8 cellular contexts compared by ENCODE assay signal in the genomic region with DNA sequence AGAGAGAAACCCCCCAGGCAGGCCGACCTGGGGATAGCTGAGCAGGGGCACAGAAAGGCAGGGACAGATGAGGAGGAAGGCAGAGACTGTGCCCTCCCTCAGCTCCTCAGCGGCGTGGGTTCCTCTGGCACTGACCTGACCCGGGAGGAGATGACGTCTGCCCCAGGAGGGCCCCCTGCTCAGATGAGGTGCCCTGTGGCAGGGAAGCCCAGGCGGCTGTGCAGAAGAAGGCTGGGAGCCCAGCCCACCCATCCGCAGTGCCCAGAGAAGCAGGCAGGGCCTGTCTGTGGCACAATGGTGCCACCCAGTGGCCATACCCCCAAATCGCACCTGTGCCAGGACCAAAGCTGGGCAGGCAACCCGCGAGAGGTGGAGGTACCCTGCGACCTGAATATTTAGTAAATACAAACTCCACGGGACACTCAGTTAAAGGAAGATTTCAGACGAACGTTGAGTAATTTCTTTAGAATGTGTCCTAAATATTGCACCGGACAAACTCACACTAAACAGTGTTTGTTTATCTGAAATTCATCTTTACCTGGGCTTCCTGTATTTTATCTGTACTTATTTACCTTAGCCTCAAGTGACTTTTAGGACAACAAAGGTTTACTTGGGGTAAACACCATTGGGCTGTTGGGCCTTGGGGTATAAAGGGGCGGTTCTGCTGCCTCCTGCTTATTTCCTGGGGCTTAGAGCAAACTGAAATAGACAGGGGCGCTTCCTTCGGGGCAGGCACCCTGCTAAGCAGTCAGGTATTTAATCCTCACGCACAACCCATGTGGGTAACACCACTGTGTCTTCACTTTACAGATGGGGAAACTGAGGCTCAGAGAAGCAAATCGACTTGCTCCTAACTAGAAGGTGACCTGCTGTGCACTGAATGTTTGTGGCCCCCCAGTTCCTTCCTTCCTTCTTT. TPM values are rescaled to one million over a fixed set of nuclear protein-coding genes. Genes with fewer than 3 reads are reported as not detected.
DNase-seq lines count a peak whose midpoint lies in the region; ATAC-seq and TF ChIP-seq lines count a peak whose summit lies in the region.

No MANE protein-coding gene starts in this region.

- H3K9ac ChIP-seq in KMS-11 (no peak overlapping the region), mesenchymal stem cell (ENCODE audit: low read length) (no peak overlapping the region)

- H2BK120ac ChIP-seq in mesenchymal stem cell (ENCODE audit: low read depth, low read length) = no peak overlapping the region

- H3K4me2 ChIP-seq in KMS-11 = no peak overlapping the region
- no peak overlapping the region for H3K4me2 ChIP-seq in mesenchymal stem cell (ENCODE audit: low read length, poor library complexity, severe bottlenecking)

- H2BK12ac ChIP-seq in mesenchymal stem cell (ENCODE audit: low read length in 2 of 2) = no peak overlapping the region

- TF ChIP-seq POLR2A in breast epithelium (IDR thresholded peaks at IDR 0.05) = no peak

- no peaks in the 10 kb centered on the region for H3K79me2 ChIP-seq in KMS-11 (ENCODE audit: insufficient read depth, low read depth)

- H4K20me1 ChIP-seq in KMS-11 (ENCODE audit: insufficient read depth) = no peaks in the 10 kb centered on the region

- H4K91ac ChIP-seq in mesenchymal stem cell (ENCODE audit: low read length) = no peak overlapping the region

- H3K23ac ChIP-seq in mesenchymal stem cell (ENCODE audit: low read length in 2 of 2) = no peak overlapping the region

- DNase-seq in Daoy (ENCODE audit: low read depth) = peak; percentile 80
- peak; percentile 70 for DNase-seq in UCSD-AML1 (lab: John Stamatoyannopoulos, UW; ENCODE audit: unreplicated experiment)
- peak; percentile 33 to 75 for DNase-seq in breast epithelium (ENCODE audit: low spot score in 2 of 2)
- peak; percentile 0 for DNase-seq in kidney epithelial cell (ENCODE audit: low read depth)
- DNase-seq in stimulated activated CD4-positive, alpha-beta T cell treated with anti-CD3 and anti-CD28 coated beads, Interleukin-2, amount 100 ng/mL, for 4 hours (ENCODE audit: low read depth) = peak; percentile 20
- DNase-seq in mesenchymal stem cell = no peak

- H3K27me3 ChIP-seq in KMS-11 (ENCODE audit: insufficient read depth, low read depth) (no peaks in the 10 kb centered on the region), breast epithelium (peaks cover 0 to 39% of the 10 kb centered on the region in 2 donors), kidney epithelial cell (ENCODE audit: control insufficient read depth, insufficient read depth, low read length) (peaks cover 9% of the 10 kb centered on the region), mesenchymal stem cell (ENCODE audit: control insufficient read depth in 1 of 2, insufficient read depth in 1 of 2, low read length in 2 of 2) (peaks cover 0 to 43% of the 10 kb centered on the region in 2 experiments)

- no peak overlapping the region for H4K8ac ChIP-seq in mesenchymal stem cell (ENCODE audit: low read length)

- no peak overlapping the region for H2BK5ac ChIP-seq in mesenchymal stem cell (ENCODE audit: low read depth, low read length, poor library complexity, severe bottlenecking)

- H3K4ac ChIP-seq in mesenchymal stem cell (ENCODE audit: low read depth in 1 of 2, low read length in 2 of 2) = no peak overlapping the region

- ATAC-seq in GM21529 (IDR thresholded peaks at IDR 0.05; ENCODE audit: unreplicated experiment) = peak; percentile 87

- H3K4me1 ChIP-seq in KMS-11 (ENCODE audit: low read depth, poor library complexity, severe bottlenecking) = no peaks in the 10 kb centered on the region
- no peaks in the 10 kb centered on the region for H3K4me1 ChIP-seq in breast epithelium
- no peaks in the 10 kb centered on the region for H3K4me1 ChIP-seq in mesenchymal stem cell (ENCODE audit: control insufficient read depth, insufficient read depth, low read depth, low read length)

- H2AFZ ChIP-seq in KMS-11 (ENCODE audit: low read depth) (no peak overlapping the region), mesenchymal stem cell (ENCODE audit: low read depth, low read length) (no peak overlapping the region)

- no peak overlapping the region for H3K18ac ChIP-seq in mesenchymal stem cell (ENCODE audit: low read depth in 1 of 2, low read length in 2 of 2)

- TF ChIP-seq CTCF in KMS-11 (conservative IDR thresholded peaks at IDR 0.05; ENCODE audit: low read depth, low read length) = peak; percentile 72
- peak in 2 of 3 donors; percentile 75 to 78 for TF ChIP-seq CTCF in breast epithelium (IDR thresholded peaks at IDR 0.05)
- peak; percentile 90 for TF ChIP-seq CTCF in kidney epithelial cell (IDR thresholded peaks at IDR 0.05; ENCODE audit: insufficient read depth, low read length, poor library complexity, severe bottlenecking)

- H3K79me1 ChIP-seq in mesenchymal stem cell (replicated peaks; ENCODE audit: low read length, poor library complexity, severe bottlenecking) = no peaks in the 10 kb centered on the region

- no peaks in the 10 kb centered on the region for H3K36me3 ChIP-seq in KMS-11 (ENCODE audit: insufficient read depth)
- no peaks in the 10 kb centered on the region for H3K36me3 ChIP-seq in breast epithelium
- H3K36me3 ChIP-seq in kidney epithelial cell (ENCODE audit: control insufficient read depth, insufficient read depth, low read length) = no peaks in the 10 kb centered on the region
- no peaks in the 10 kb centered on the region for H3K36me3 ChIP-seq in mesenchymal stem cell (ENCODE audit: control insufficient read depth in 1 of 2, insufficient read depth in 2 of 2, low read depth in 1 of 2, low read length in 2 of 2)

- no peak overlapping the region for H3K14ac ChIP-seq in mesenchymal stem cell (ENCODE audit: low read length in 2 of 2)

- no peak overlapping the region for H2BK15ac ChIP-seq in mesenchymal stem cell (ENCODE audit: low read depth, poor library complexity, severe bottlenecking)

- intact Hi-C loops in breast epithelium (cut with DNase I; ENCODE audit: low total_unique reads) = no loop called here

- H3K4me3 ChIP-seq in KMS-11 (IDR thresholded peaks at IDR 0.05; ENCODE audit: insufficient read depth, low read depth, low read length) (no peak overlapping the region), breast epithelium (no peak overlapping the region), kidney epithelial cell (ENCODE audit: low read depth, low read length) (no peak overlapping the region), mesenchymal stem cell (ENCODE audit: insufficient read depth in 1 of 2, low read depth in 1 of 2, low read length in 2 of 2) (no peak overlapping the region)

- H3K27ac ChIP-seq in KMS-11 = no peak overlapping the region
- H3K27ac ChIP-seq in breast epithelium = no peak overlapping the region
- no peak overlapping the region for H3K27ac ChIP-seq in mesenchymal stem cell (ENCODE audit: low read length, poor library complexity, severe bottlenecking)

- no peak overlapping the region for H2AK5ac ChIP-seq in mesenchymal stem cell (ENCODE audit: low read length, severe bottlenecking)

- H3K9me3 ChIP-seq in breast epithelium (peaks cover 6 to 8% of the 10 kb centered on the region in 2 donors), mesenchymal stem cell (ENCODE audit: control insufficient read depth, low read length) (peaks cover 4% of the 10 kb centered on the region)

- 29% methylated on average over 14 of the region's 20 CpGs for WGBS in mesenchymal stem cell

RNA-seq across cellular contexts. Expression of a gene that starts 46.5 kb away (rescaled TPM):
- 2.7 and 5.0 TPM in 2 replicates for total RNA-seq in Daoy (2014; rRNA removed; shearing (Covaris generic))
- total RNA-seq in breast epithelium (not detected), kidney epithelial cell (0.48 TPM in 1 of 2 replicates, not detected in the other)
- not detected for polyA plus RNA-seq in mesenchymal stem cell (2013, experiment 1 of 2)
- not detected for polyA plus RNA-seq in mesenchymal stem cell (2013, experiment 2 of 2)
